15 cellular contexts compared by ENCODE assay signal in the genomic region with DNA sequence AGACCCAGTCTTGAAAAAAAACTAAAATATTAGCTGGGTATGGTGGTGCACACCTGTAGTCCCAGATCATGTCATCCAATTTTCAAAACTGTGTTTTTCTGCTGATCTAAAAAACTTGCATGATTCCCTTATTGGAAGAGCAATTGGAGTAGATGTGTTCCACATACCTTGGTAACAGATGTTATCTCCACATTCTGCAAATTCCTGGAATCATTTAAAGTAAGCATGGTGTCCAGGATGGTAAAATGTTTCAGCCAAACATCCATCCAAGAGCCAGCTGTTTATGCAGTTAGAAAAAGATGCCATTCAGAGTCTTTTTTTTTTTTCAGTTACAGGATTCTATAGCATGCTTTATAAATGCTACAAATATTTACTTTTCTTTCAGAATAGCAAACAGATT.
DNase-seq lines count a peak whose midpoint lies in the region; ATAC-seq and TF ChIP-seq lines count a peak whose summit lies in the region.
"Had no signal": no experiment of that assay in that cellular context is flagged by ENCODE, and none has a peak within 500 bp of the region (broad histone marks: within the 10 kb centered on the region; RNA-seq: fewer than 3 reads in every experiment).

No MANE protein-coding gene starts in this region.

- no peaks in the 10 kb centered on the region for H3K9me2 ChIP-seq in SK-N-SH

- no peak overlapping the region for H3K9ac ChIP-seq in SK-N-SH

- H2AFZ ChIP-seq in SK-N-SH (ENCODE audit: low read depth) = no peak overlapping the region

- no peaks in the 10 kb centered on the region for H3K27me3 ChIP-seq in SK-N-SH (ENCODE audit: insufficient read depth)
- H3K27me3 ChIP-seq in stomach = no peaks in the 10 kb centered on the region
- H3K27me3 ChIP-seq: SJSA1 had no signal

- H3K4me1 ChIP-seq in SK-N-SH (ENCODE audit: control insufficient read depth in 1 of 2, insufficient read depth in 2 of 2, low read depth in 1 of 2, low read length in 1 of 2) = peaks cover 0 to 10% of the 10 kb centered on the region in 2 experiments; a peak in 1 of 4 replicates
- H3K4me1 ChIP-seq in stomach = no peaks in the 10 kb centered on the region

- no peaks in the 10 kb centered on the region for H3K79me2 ChIP-seq in SK-N-SH (ENCODE audit: insufficient read depth)

- no peak for TF ChIP-seq RAD21 in SK-N-SH (IDR thresholded peaks at IDR 0.05; ENCODE audit: low read length)

- H3K4me2 ChIP-seq in SK-N-SH = no peak overlapping the region

- TF ChIP-seq POLR2A in stomach (IDR thresholded peaks at IDR 0.05) = no peak

- H4K20me1 ChIP-seq in SK-N-SH (ENCODE audit: insufficient read depth) = no peaks in the 10 kb centered on the region

- POLR2A ChIA-PET in SK-N-SH (lab: Yijun Ruan, JAX) = no interaction called here

- intact Hi-C loops in sciatic nerve (cut with DNase I) = no loop called here
- intact Hi-C loops in stomach (cut with DNase I; ENCODE audit: low total_unique reads) = no loop called here

- TF ChIP-seq EP300 in SK-N-SH (IDR thresholded peaks at IDR 0.05; ENCODE audit: borderline replicate concordance in 1 of 2, low read depth in 1 of 2, low read length in 1 of 2) = peak in 1 of 2 experiments; percentile 46; a peak in 1 of 4 replicates
- no peak for TF ChIP-seq EP300 in stomach (IDR thresholded peaks at IDR 0.05)

- no peak overlapping the region; a peak in 1 of 4 replicates for H3K27ac ChIP-seq in SK-N-SH (ENCODE audit: low read depth in 2 of 2, low read length in 1 of 2)
- no peak overlapping the region for H3K27ac ChIP-seq in stomach
- H3K27ac ChIP-seq: RWPE1, SJSA1 had no signal

- H3K4me3 ChIP-seq in HFF-Myc (replicated peaks; ENCODE audit: low read depth, low read length) = no peak overlapping the region
- no peak overlapping the region for H3K4me3 ChIP-seq in SK-N-SH (ENCODE audit: low read depth in 2 of 2, low read length in 1 of 2)
- no peak overlapping the region for H3K4me3 ChIP-seq in stomach
- H3K4me3 ChIP-seq: SJSA1 had no signal

- TF ChIP-seq CTCF in HFF-Myc (IDR thresholded peaks at IDR 0.05; ENCODE audit: low read depth, low read length, missing control alignments) (no peak), SK-N-SH (IDR thresholded peaks at IDR 0.05) (no peak), stomach (IDR thresholded peaks at IDR 0.05) (no peak)

- H3K36me3 ChIP-seq in SK-N-SH (replicated peaks in 1 of 2; ENCODE audit: control insufficient read depth in 1 of 2, insufficient read depth in 2 of 2, low read length in 1 of 2) (peaks cover 0 to 4% of the 10 kb centered on the region in 2 experiments), stomach (no peaks in the 10 kb centered on the region)
- H3K36me3 ChIP-seq: SJSA1 had no signal

- no peaks in the 10 kb centered on the region for H3F3A ChIP-seq in SK-N-SH (replicated peaks; ENCODE audit: insufficient read depth)

- DNase-seq in EH (ENCODE audit: low read depth) (peak; percentile 60), HFF-Myc (ENCODE audit: extremely low read depth, low read depth) (peak; percentile 21), SK-N-SH (no peak), pons (ENCODE audit: low spot score) (peak; percentile 5), sciatic nerve (ENCODE audit: low spot score) (no peak), stomach (no peak)
- DNase-seq in stimulated activated naive CD8-positive, alpha-beta T cell treated with anti-CD3 and anti-CD28 coated beads, Interleukin-15, Interleukin-2, amounts not matched to agents 100 U/mL and 50 U/mL, for 24 hours = no peak
- DNase-seq: CD4-positive, CD25-positive, alpha-beta regulatory T cell; DMS79; GDM1; GOT3; NCI-H1417 treated with DMSO at 0.1 percent for 48 hours; NK-92 treated with Interleukin-12 subunit alpha and Interleukin-12 subunit beta, amount 100 ng/mL, for 24 hours had no signal

- no peak for ATAC-seq in sciatic nerve
- no peak for ATAC-seq in stimulated activated naive CD8-positive, alpha-beta T cell treated with anti-CD3 and anti-CD28 coated beads, Interleukin-15, Interleukin-2, amounts not matched to agents 100 U/mL and 50 U/mL, for 24 hours

- H3K9me3 ChIP-seq in SK-N-SH = peaks cover 9% of the 10 kb centered on the region
- peaks cover 0 to 8% (median 2%) of the 10 kb centered on the region in 4 donors for H3K9me3 ChIP-seq in stomach

- CTCF ChIA-PET in SK-N-SH (lab: Yijun Ruan, JAX) = interaction anchor here (0.6 kb wide), 1 partner anchor 314 kb away, joined by 3 read pairs; no protein-coding TSS in a partner anchor

TF ChIP-seq in SK-N-SH, 30 proteins besides CTCF, POLR2A, EP300 and RAD21:
- TF ChIP-seq USF2 (IDR thresholded peaks at IDR 0.05; ENCODE audit: borderline replicate concordance, low read depth, low read length) (no peak), RCOR1 (IDR thresholded peaks at IDR 0.05; ENCODE audit: low read length) (no peak), YY1 (IDR thresholded peaks at IDR 0.05; ENCODE audit: low read depth) (peak; percentile 23; the same call in 1 of the 2 replicates), PBX3 (IDR thresholded peaks at IDR 0.05) (peak; percentile 53), TCF12 (IDR thresholded peaks at IDR 0.05) (peak; percentile 79), SIN3A (IDR thresholded peaks at IDR 0.05; ENCODE audit: borderline replicate concordance, low read depth, low read length) (no peak), NFIC (IDR thresholded peaks at IDR 0.05; ENCODE audit: borderline replicate concordance) (peak; percentile 56), FOXJ3 (CRISPR knock-in tag; IDR thresholded peaks at IDR 0.05) (no peak), TEAD4 (IDR thresholded peaks at IDR 0.05; ENCODE audit: borderline replicate concordance, insufficient read depth) (peak; percentile 88), EZH2phosphoT487 (IDR thresholded peaks at IDR 0.05; ENCODE audit: borderline replicate concordance, low read depth) (no peak), TAF1 (IDR thresholded peaks at IDR 0.05; ENCODE audit: borderline replicate concordance, low read depth, low read length) (no peak), JUND (IDR thresholded peaks at IDR 0.05) (0 out of 2 replicates have a peak, but pooled peaks have one; percentile 27)

Comparison
In these comparisons a context has a peak if more than half of its experiments do, and no peak if none do; other contexts are left out.
1. DNase-seq: peak in EH (single experiment), HFF-Myc (single experiment) and pons (single experiment); none in SK-N-SH (single experiment), sciatic nerve (single experiment), stimulated activated naive CD8-positive, alpha-beta T cell treated with anti-CD3 and anti-CD28 coated beads, Interleukin-15, Interleukin-2, amounts not matched to agents 100 U/mL and 50 U/mL, for 24 hours (single experiment) and stomach (single experiment).